8 cellular contexts compared by ENCODE assay signal in genomic region chr19:44072543-44073401, GRCh38. TPM values are rescaled to one million over a fixed set of nuclear protein-coding genes. Genes with fewer than 3 reads are reported as not detected.
DNase-seq lines count a peak whose midpoint lies in the region; ATAC-seq and TF ChIP-seq lines count a peak whose summit lies in the region.

No MANE protein-coding gene starts in this region.

- peaks cover 0 to 37% (median 6%) of the 10 kb centered on the region in 11 donors for H3K9me3 ChIP-seq in heart right ventricle
- H3K9me3 ChIP-seq in Karpas-422 (ENCODE audit: low read length): no peaks in the 10 kb centered on the region

- H2AFZ ChIP-seq in Karpas-422 (ENCODE audit: low read length): no peak overlapping the region

- peak overlapping the region; percentile 72 for H3K27ac Mint-ChIP-seq in activated T-cell treated with anti-CD3 and anti-CD28 coated beads, Interleukin-2, amount 50 U/mL, for 24 hours
- H3K27ac Mint-ChIP-seq in activated B cell treated with CpG ODN at 0.5 μM for 24 hours: no peak overlapping the region

- peaks cover 24% of the 10 kb centered on the region for H3K4me1 Mint-ChIP-seq in activated T-cell treated with anti-CD3 and anti-CD28 coated beads, Interleukin-2, amount 50 U/mL, for 24 hours (ENCODE audit: low read depth)
- peaks cover 26% of the 10 kb centered on the region for H3K4me1 Mint-ChIP-seq in activated B cell treated with CpG ODN at 0.5 μM for 24 hours

- H3K9ac ChIP-seq in Karpas-422 (ENCODE audit: low read length): no peak overlapping the region

- H3K27ac ChIP-seq in heart right ventricle (peak overlapping the region in 7 of 10 donors; percentile 51 to 72 (median 63)), Karpas-422 (ENCODE audit: low read length) (no peak overlapping the region)

- CTCF ChIA-PET in activated B cell treated with CpG ODN at 0.5 μM for 24 hours (lab: Charles Lee): interaction anchor here (1.0 kb wide), 1 partner anchor 22 kb away, joined by 4 read pairs; no protein-coding TSS in a partner anchor

- no peaks in the 10 kb centered on the region for H3K79me2 ChIP-seq in Karpas-422 (ENCODE audit: low read length)

- H3K4me1 ChIP-seq in heart right ventricle (peaks cover 0 to 21% (median 15%) of the 10 kb centered on the region in 9 donors), Karpas-422 (ENCODE audit: low read length) (no peaks in the 10 kb centered on the region)

- H3K9me3 Mint-ChIP-seq in activated T-cell treated with anti-CD3 and anti-CD28 coated beads, Interleukin-2, amount 50 U/mL, for 24 hours: peaks cover 43% of the 10 kb centered on the region
- H3K9me3 Mint-ChIP-seq in activated B cell treated with CpG ODN at 0.5 μM for 24 hours: peaks cover 22% of the 10 kb centered on the region

- H3K36me3 Mint-ChIP-seq in activated T-cell treated with anti-CD3 and anti-CD28 coated beads, Interleukin-2, amount 50 U/mL, for 24 hours (ENCODE audit: low read depth): peaks cover 57% of the 10 kb centered on the region
- peaks cover 32% of the 10 kb centered on the region for H3K36me3 Mint-ChIP-seq in activated B cell treated with CpG ODN at 0.5 μM for 24 hours (ENCODE audit: low read depth)

- ATAC-seq in activated B cell treated with CpG ODN at 0.5 μM for 24 hours (ENCODE audit: low read depth) (peak; percentile 5), heart right ventricle (peak in 6 of 8 donors; percentile 7 to 67 (median 50)), GM19328 (IDR thresholded peaks at IDR 0.05; ENCODE audit: unreplicated experiment) (no peak)

- intact Hi-C loops in activated B cell treated with CpG ODN at 0.5 μM for 24 hours (cut with micrococcal nuclease): loop anchor here (1.0 to 2.0 kb wide), 7 partner anchors 21 to 137 kb away; partner anchors contain the start of genes ZNF222, ZNF224, ZNF225 and ZNF226
- intact Hi-C loops in heart right ventricle (cut with DNase I): loop anchor here in 3 of 10 donors (2.0 to 5.0 kb wide), 3 partner anchors 20 to 70 kb away; partner anchors contain the start of genes ZNF224 (in 1 of the 3) and ZNF230 (in 1 of the 3)

- H4K20me1 ChIP-seq in Karpas-422 (ENCODE audit: insufficient read depth, low read depth, low read length): no peaks in the 10 kb centered on the region

- H3K4me3 Mint-ChIP-seq in activated T-cell treated with anti-CD3 and anti-CD28 coated beads, Interleukin-2, amount 50 U/mL, for 24 hours: peak overlapping the region; percentile 84
- H3K4me3 Mint-ChIP-seq in activated B cell treated with CpG ODN at 0.5 μM for 24 hours: peak overlapping the region; percentile 94

- no peak for DNase-seq in activated T-cell treated with anti-CD3 and anti-CD28 coated beads, Interleukin-2, amount 50 U/mL, for 24 hours
- DNase-seq in activated T-cell treated with anti-CD3 and anti-CD28 coated beads for 4 hours: no peak
- no peak for DNase-seq in activated B cell treated with CpG ODN at 0.5 μM for 24 hours
- no peak for DNase-seq in heart right ventricle
- DNase-seq in renal cortical epithelial cell (ENCODE audit: low read depth): peak; percentile 6
- DNase-seq in Karpas-422: no peak
- DNase-seq in inferior parietal cortex (ENCODE audit: extremely low spot score): no peak

- H3K36me3 ChIP-seq in heart right ventricle (peaks cover 0 to 25% (median 0%) of the 10 kb centered on the region in 9 donors), Karpas-422 (ENCODE audit: insufficient read depth, low read length) (no peaks in the 10 kb centered on the region)

- H3K27me3 ChIP-seq in heart right ventricle (no peaks in the 10 kb centered on the region), Karpas-422 (ENCODE audit: low read length) (no peaks in the 10 kb centered on the region)

- H3K4me3 ChIP-seq in heart right ventricle (peak overlapping the region; percentile 48 to 76 (median 69)), Karpas-422 (ENCODE audit: low read length) (no peak overlapping the region)

- H3K9me2 ChIP-seq in Karpas-422 (replicated peaks; ENCODE audit: insufficient read depth, low read length): no peaks in the 10 kb centered on the region

- no peak for TF ChIP-seq CTCF in activated B cell treated with CpG ODN at 0.5 μM for 24 hours (IDR thresholded peaks at IDR 0.05)
- TF ChIP-seq CTCF in heart right ventricle (IDR thresholded peaks at IDR 0.05): peak in 1 of 9 donors; percentile 15

- H3K27me3 Mint-ChIP-seq in activated T-cell treated with anti-CD3 and anti-CD28 coated beads, Interleukin-2, amount 50 U/mL, for 24 hours: no peaks in the 10 kb centered on the region
- H3K27me3 Mint-ChIP-seq in activated B cell treated with CpG ODN at 0.5 μM for 24 hours: peaks cover 1% of the 10 kb centered on the region

- WGBS in heart right ventricle, 2 donors: 18 to 21% methylated on average over 18 of the region's 18 CpGs

- POLR2A ChIA-PET in activated B cell treated with CpG ODN at 0.5 μM for 24 hours (lab: Charles Lee): interaction anchor here (0.6 to 1.4 kb wide), 4 partner anchors 22 to 138 kb away, joined by 3 to 6 read pairs (median 4); partner anchors contain the start of genes ZNF224, ZNF230 and ZNF45

- H3K4me2 ChIP-seq in Karpas-422 (ENCODE audit: low read depth, low read length, poor library complexity, severe bottlenecking): no peak overlapping the region

RNA-seq across cellular contexts. Expression of gene ZNF284, which starts 0.8 kb away (rescaled TPM):
- total RNA-seq in activated B cell treated with CpG ODN at 0.5 μM for 24 hours (2.1 and 2.3 TPM in 2 replicates), heart right ventricle (1 to 10 TPM; 1.2 to 2.6 (median 1.8) TPM), renal cortical epithelial cell (2.1 and 4.4 TPM in 2 replicates)
- polyA plus RNA-seq in heart right ventricle: 1 to 10 TPM in 1 of 2 donors, under 1 TPM in 1; 0.65 to 1.8 TPM
- not detected in 2 replicates for total RNA-seq in Karpas-422 (2014; rRNA removed; shearing (Covaris generic); ENCODE audit: low replicate concordance)

RNA-seq across cellular contexts. Expression of gene ZNF223, which starts 20.9 kb away (rescaled TPM):
- total RNA-seq in activated B cell treated with CpG ODN at 0.5 μM for 24 hours (3.6 and 4.5 TPM in 2 replicates), heart right ventricle (1 to 10 TPM; 2.3 to 5.4 (median 3.2) TPM), renal cortical epithelial cell (8.5 and 9.4 TPM in 2 replicates)
- 1 to 10 TPM; 2.8 to 4.8 TPM for polyA plus RNA-seq in heart right ventricle
- total RNA-seq in Karpas-422 (2014; rRNA removed; shearing (Covaris generic); ENCODE audit: low replicate concordance): 0.65 TPM in 1 of 2 replicates, not detected in the other

RNA-seq across cellular contexts. Expression of gene ZNF224, which starts 21.4 kb away (rescaled TPM):
- total RNA-seq in activated B cell treated with CpG ODN at 0.5 μM for 24 hours (49.2 and 53.3 TPM in 2 replicates), heart right ventricle (10 to 100 TPM in 8 of 10 donors, 1 to 10 TPM in 2; 8.1 to 16.0 (median 13.3) TPM), renal cortical epithelial cell (19.1 and 41.5 TPM in 2 replicates)
- polyA plus RNA-seq in heart right ventricle: 10 to 100 TPM in 1 of 2 donors, 1 to 10 TPM in 1; 5.1 to 27.8 TPM
- total RNA-seq in Karpas-422 (2014; rRNA removed; shearing (Covaris generic); ENCODE audit: low replicate concordance): 25.3 and 56.1 TPM in 2 replicates

RNA-seq across cellular contexts. Expression of gene ZNF225, which starts 40.4 kb away (rescaled TPM):
- total RNA-seq in activated B cell treated with CpG ODN at 0.5 μM for 24 hours: 7.9 and 9.2 TPM in 2 replicates
- total RNA-seq in heart right ventricle: 1 to 10 TPM; 2.3 to 5.0 (median 3.2) TPM
- polyA plus RNA-seq in heart right ventricle: 1 to 10 TPM; 1.2 to 2.0 TPM
- total RNA-seq in renal cortical epithelial cell: 3.5 and 9.2 TPM in 2 replicates
- total RNA-seq in Karpas-422 (2014; rRNA removed; shearing (Covaris generic); ENCODE audit: low replicate concordance): 5.1 and 5.2 TPM in 2 replicates

RNA-seq across cellular contexts. Expression of gene ZNF222, which starts 47.6 kb away (rescaled TPM):
- total RNA-seq in activated B cell treated with CpG ODN at 0.5 μM for 24 hours (6.0 and 6.7 TPM in 2 replicates), heart right ventricle (1 to 10 TPM; 2.1 to 5.1 (median 3.6) TPM), renal cortical epithelial cell (4.5 and 5.9 TPM in 2 replicates)
- polyA plus RNA-seq in heart right ventricle: 1 to 10 TPM; 4.2 to 5.8 TPM
- total RNA-seq in Karpas-422 (2014; rRNA removed; shearing (Covaris generic); ENCODE audit: low replicate concordance): 1.6 and 1.7 TPM in 2 replicates
